Comparison of ENCODE assay signal across 8 cellular contexts in genomic region chr11:72122607-72123006, GRCh38. TPM values are rescaled to one million over a fixed set of nuclear protein-coding genes. Genes with fewer than 3 reads are reported as not detected.
"Had no signal": no experiment of that assay in that cellular context is flagged by ENCODE, and none has a peak within 500 bp of the region (broad histone marks: within the 10 kb centered on the region; RNA-seq: fewer than 3 reads in every experiment).

No MANE protein-coding gene starts in this region.

- FAIRE-seq: H1, H54 had no signal

- H3K27ac Mint-ChIP-seq: GM23338, H9 had no signal

- DNase-seq: H9, HCEC 1CT, IMR-90, KBM-7 had no signal

- H3K27ac ChIP-seq: HL-60 had no signal

- H3K4me3 ChIP-seq: GM23338 had no signal

- H3K4me3 Mint-ChIP-seq: GM23338, H9 had no signal

- H3K4me1 Mint-ChIP-seq: GM23338, H9 had no signal

RNA-seq across cellular contexts. Expression of gene FOLR3, which starts 12.9 kb away (rescaled TPM):
- total RNA-seq: GM23338, H1, H9 had no signal

RNA-seq across cellular contexts. Expression of gene TOMT, which starts 16.9 kb away (rescaled TPM):
- total RNA-seq: GM23338, H1, H9, IMR-90 had no signal
